Comparison of ENCODE assay signal across 10 cellular contexts in the genomic region with DNA sequence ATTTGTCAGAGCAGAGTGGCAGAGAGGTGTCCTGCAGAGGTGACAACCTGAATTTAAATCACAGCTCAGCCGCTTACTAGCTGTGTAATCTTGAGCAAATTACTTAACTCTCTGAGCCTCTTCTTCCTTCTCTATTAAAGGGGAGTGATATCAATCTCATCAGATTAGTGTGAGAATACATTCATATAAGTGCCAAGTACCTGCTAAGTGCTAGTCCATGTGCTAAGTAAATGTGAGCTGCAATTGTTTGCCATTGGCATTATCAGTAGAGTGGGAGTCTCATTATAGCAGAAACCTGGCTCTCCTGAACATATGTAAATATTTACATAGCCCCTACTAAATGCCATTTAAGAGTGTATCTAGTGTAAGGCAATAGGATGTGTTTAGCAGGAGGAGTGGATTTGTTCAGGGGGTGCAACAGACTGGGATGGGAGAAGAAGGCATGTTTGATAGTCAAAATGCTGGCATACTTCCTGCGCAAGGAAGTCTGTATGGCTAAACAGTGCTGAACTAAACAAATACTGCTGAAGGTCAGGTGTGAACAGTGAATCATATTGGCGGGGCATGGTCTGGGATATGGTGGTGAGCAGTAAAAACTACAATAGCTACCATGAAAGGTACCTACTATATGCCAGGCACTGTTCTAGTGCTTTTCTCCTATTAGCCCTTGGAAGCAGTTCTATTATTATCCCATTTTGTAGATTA.
DNase-seq lines count a peak whose midpoint lies in the region; ATAC-seq and TF ChIP-seq lines count a peak whose summit lies in the region.
"Had no signal": no experiment of that assay in that cellular context is flagged by ENCODE, and none has a peak within 500 bp of the region (broad histone marks: within the 10 kb centered on the region; RNA-seq: fewer than 3 reads in every experiment).

No MANE protein-coding gene starts in this region.

- peaks cover 28% of the 10 kb centered on the region; the same call in 1 of the 2 replicates for H3K79me2 ChIP-seq in OCI-LY7 (ENCODE audit: insufficient read depth, low read depth, low read length)

- WGBS in adrenal gland, 4 donors = 67 to 75% (median 72%) methylated on average over 3 of the region's 3 CpGs

- CTCF ChIA-PET in OCI-LY7 (lab: Charles Lee; ENCODE audit: unreplicated experiment) = interaction anchor here (1.8 kb wide), 1 partner anchor 144 kb away, joined by 9 read pairs; no protein-coding TSS in a partner anchor

- intact Hi-C loops in OCI-LY7 (cut with micrococcal nuclease; ENCODE audit: unreplicated experiment) = loop anchor here (5.0 to 10.0 kb wide), 2 partner anchors 196 to 374 kb away; no protein-coding TSS in a partner anchor
- intact Hi-C loops in adrenal gland (cut with DNase I) = no loop called here

- TF ChIP-seq CTCF in OCI-LY7 (conservative IDR thresholded peaks at IDR 0.05; ENCODE audit: low read length) (no peak), adrenal gland (IDR thresholded peaks at IDR 0.05) (no peak)

- H3K27me3 ChIP-seq in BLaER1 treated with 17β-estradiol and CSF1 and Interleukin-3, amounts not matched to agents 10 nM and 100 nM = no peaks in the 10 kb centered on the region
- H3K27me3 ChIP-seq in adrenal gland = no peaks in the 10 kb centered on the region

- peak overlapping the region in 4 of 11 experiments; percentile 65 to 80 (median 72); a peak in 5 of 22 replicates for H3K9ac ChIP-seq in BLaER1 treated with 17β-estradiol and CSF1 and Interleukin-3, amounts not matched to agents 10 nM and 100 nM

- H3K4me2 ChIP-seq in BLaER1 treated with 17β-estradiol and CSF1 and Interleukin-3, amounts not matched to agents 10 nM and 100 nM = peak overlapping the region; percentile 71 to 97 (median 81)
- peak overlapping the region; percentile 73 for H3K4me2 ChIP-seq in OCI-LY7 (ENCODE audit: low read length)

- H3K9me2 ChIP-seq in OCI-LY7 (ENCODE audit: insufficient read depth, low read length) = no peaks in the 10 kb centered on the region

- no peak for TF ChIP-seq POLR2A in adrenal gland (IDR thresholded peaks at IDR 0.05)

- H4K20me1 ChIP-seq in BLaER1 treated with 17β-estradiol and CSF1 and Interleukin-3, amounts not matched to agents 10 nM and 100 nM = peaks cover 0 to 66% (median 40%) of the 10 kb centered on the region in 11 experiments; a peak in 16 of 22 replicates
- no peaks in the 10 kb centered on the region for H4K20me1 ChIP-seq in OCI-LY7 (ENCODE audit: insufficient read depth, low read length)

- peak; percentile 3 for ATAC-seq in GM18909 (IDR thresholded peaks at IDR 0.05; ENCODE audit: poor library complexity, unreplicated experiment)
- ATAC-seq in left lobe of liver = peak; percentile 18
- no peak for ATAC-seq in HG03469 (IDR thresholded peaks at IDR 0.05; ENCODE audit: unreplicated experiment)
- ATAC-seq: SK-N-SH treated with all-trans-retinoic acid at 6 μM for 48 hours had no signal

- POLR2A ChIA-PET in OCI-LY7 (lab: Charles Lee) = interaction anchor here (0.6 to 2.2 kb wide), 5 partner anchors 17 to 146 kb away, joined by 3 to 10 read pairs (median 6); a partner anchor contains a TSS

- H3K4me1 ChIP-seq in BLaER1 treated with 17β-estradiol and CSF1 and Interleukin-3, amounts not matched to agents 10 nM and 100 nM = peaks cover 43 to 81% (median 48%) of the 10 kb centered on the region in 10 experiments
- peaks cover 36% of the 10 kb centered on the region for H3K4me1 ChIP-seq in OCI-LY7 (ENCODE audit: insufficient read depth, low read length, poor library complexity, severe bottlenecking)
- peaks cover 6 to 37% of the 10 kb centered on the region in 2 donors for H3K4me1 ChIP-seq in adrenal gland (replicated peaks in 1 of 2)

- BruUV-seq in OCI-LY7 (replicated peaks; lab: Mats Ljungman, UMichigan) = no TSS peak

- DNase-seq in OCI-LY7 (ENCODE audit: low spot score) (no peak), left lobe of liver (ENCODE audit: low spot score) (no peak), NCI-H1694 treated with DMSO at 0.1 percent for 48 hours (lab: John Stamatoyannopoulos, UW) (no peak), adrenal gland (no peak), D341Med (ENCODE audit: low spot score) (no peak)
- DNase-seq: activated CD8-positive, alpha-beta memory T cell treated with anti-CD3 and anti-CD28 coated beads, Interleukin-2, amount 50 U/mL, for 4 hours had no signal

- peaks cover 0 to 32% (median 23%) of the 10 kb centered on the region in 11 experiments; a peak in 18 of 22 replicates for H3K9me3 ChIP-seq in BLaER1 treated with 17β-estradiol and CSF1 and Interleukin-3, amounts not matched to agents 10 nM and 100 nM (replicated peaks in 1 of 11)
- no peaks in the 10 kb centered on the region for H3K9me3 ChIP-seq in OCI-LY7 (ENCODE audit: low read length)
- no peaks in the 10 kb centered on the region for H3K9me3 ChIP-seq in adrenal gland (replicated peaks in 1 of 3)

- peaks cover 0 to 17% (median 7%) of the 10 kb centered on the region in 11 experiments; a peak in 8 of 22 replicates for H3K36me3 ChIP-seq in BLaER1 treated with 17β-estradiol and CSF1 and Interleukin-3, amounts not matched to agents 10 nM and 100 nM
- no peaks in the 10 kb centered on the region for H3K36me3 ChIP-seq in OCI-LY7 (ENCODE audit: insufficient read depth, low read length)
- no peaks in the 10 kb centered on the region for H3K36me3 ChIP-seq in adrenal gland (replicated peaks in 1 of 2)

- H2AFZ ChIP-seq in OCI-LY7 (ENCODE audit: low read length) = no peak overlapping the region

- no peak overlapping the region for H3K4me3 ChIP-seq in BLaER1 treated with 17β-estradiol and CSF1 and Interleukin-3, amounts not matched to agents 10 nM and 100 nM
- H3K4me3 ChIP-seq in OCI-LY7 (ENCODE audit: low read depth, low read length, poor library complexity, severe bottlenecking) (no peak overlapping the region), adrenal gland (no peak overlapping the region)

- H3K27ac ChIP-seq in BLaER1 treated with 17β-estradiol and CSF1 and Interleukin-3, amounts not matched to agents 10 nM and 100 nM = peak overlapping the region in 8 of 11 experiments; percentile 49 to 93 (median 76); a peak in 13 of 22 replicates
- H3K27ac ChIP-seq in OCI-LY7 (ENCODE audit: low read depth, low read length, poor library complexity, severe bottlenecking) (peak overlapping the region; percentile 71), adrenal gland (peak overlapping the region in 2 of 5 donors; percentile 70 to 78)
